25 cellular contexts compared by ENCODE assay signal in genomic region chr19:16518483-16519229, GRCh38. TPM values are rescaled to one million over a fixed set of nuclear protein-coding genes. Genes with fewer than 3 reads are reported as not detected.
DNase-seq lines count a peak whose midpoint lies in the region; ATAC-seq and TF ChIP-seq lines count a peak whose summit lies in the region.
"Had no signal": no experiment of that assay in that cellular context is flagged by ENCODE, and none has a peak within 500 bp of the region (broad histone marks: within the 10 kb centered on the region; RNA-seq: fewer than 3 reads in every experiment).

No MANE protein-coding gene starts in this region.

- H3K4me3 ChIP-seq in WERI-Rb-1 (ENCODE audit: low read depth, low read length) (no peak overlapping the region), GM23248 (no peak overlapping the region)
- H3K4me3 ChIP-seq: hepatocyte, tibial artery had no signal

- no peak overlapping the region for H3K27ac ChIP-seq in 22Rv1
- no peak overlapping the region for H3K27ac ChIP-seq in WERI-Rb-1
- H3K27ac ChIP-seq in GM23248 = no peak overlapping the region
- H3K27ac ChIP-seq: hepatocyte, tibial artery had no signal

- no peaks in the 10 kb centered on the region for H3K27me3 ChIP-seq in WERI-Rb-1 (ENCODE audit: insufficient read depth, low read depth, severe bottlenecking)
- H3K27me3 ChIP-seq in GM23248 (replicated peaks; ENCODE audit: insufficient read depth) = no peaks in the 10 kb centered on the region
- H3K27me3 ChIP-seq: hepatocyte, tibial artery had no signal

- WGBS in GM23248 (ENCODE audit: low coverage in 1 of 2, low lambda C conversion rate in 2 of 2, missing lambda C conversion rate in 2 of 2), 2 experiments = 91 to 92% methylated on average over 31 to 33 of the region's 33 CpGs

- H3K36me3 ChIP-seq in WERI-Rb-1 (peaks cover 77% of the 10 kb centered on the region), GM23248 (ENCODE audit: low read depth) (peaks cover 5% of the 10 kb centered on the region; the same call in 1 of the 2 replicates)

- H3K4me2 ChIP-seq in GM23248 (ENCODE audit: unreplicated experiment) = no peak overlapping the region
- H3K4me2 ChIP-seq: hepatocyte had no signal

- ATAC-seq in HG03457 (IDR thresholded peaks at IDR 0.05; ENCODE audit: unreplicated experiment) (no peak), left colon (no peak)
- ATAC-seq: effector memory CD8-positive, alpha-beta T cell; naive thymus-derived CD8-positive, alpha-beta T cell; stimulated activated memory B cell treated with anti-CD40 and anti-IgM and Interleukin-4, amounts not matched to agents 10 μg/mL and 1 μg/mL and 100 μg/mL, for 72 hours had no signal

- in situ Hi-C loops in GM23248 (cut with MboI) = no loop called here

- intact Hi-C loops in left colon (cut with DNase I, micrococcal nuclease) = no loop called here

- no peaks in the 10 kb centered on the region for H3K9me2 ChIP-seq in GM23248 (ENCODE audit: insufficient read depth)

- H3K9me3 ChIP-seq in WERI-Rb-1 (ENCODE audit: severe bottlenecking) (no peaks in the 10 kb centered on the region), GM23248 (ENCODE audit: low read depth) (no peaks in the 10 kb centered on the region)
- H3K9me3 ChIP-seq: tibial artery had no signal

- no peak overlapping the region for H2AFZ ChIP-seq in GM23248
- H2AFZ ChIP-seq: hepatocyte had no signal

- 0 out of 2 replicates have a peak, but pooled peaks cover under 1% of the 10 kb centered on the region for H3K79me2 ChIP-seq in GM23248 (ENCODE audit: insufficient read depth)
- H3K79me2 ChIP-seq: hepatocyte had no signal

- H3K4me1 ChIP-seq in GM23248 (ENCODE audit: insufficient read depth) = no peaks in the 10 kb centered on the region
- H3K4me1 ChIP-seq: tibial artery had no signal

- no peaks in the 10 kb centered on the region for H4K20me1 ChIP-seq in GM23248 (ENCODE audit: insufficient read depth)

- peak; percentile 23 for TF ChIP-seq CTCF in 22Rv1 (IDR thresholded peaks at IDR 0.05)
- TF ChIP-seq CTCF in GM12873 (IDR thresholded peaks at IDR 0.05; ENCODE audit: insufficient read depth, low read depth, low read length, missing control alignments) = peak; percentile 3
- peak; percentile 41 for TF ChIP-seq CTCF in WERI-Rb-1 (IDR thresholded peaks at IDR 0.05; ENCODE audit: low read depth, low read length)

- H3K9ac ChIP-seq in GM23248 = no peak overlapping the region

- H3F3A ChIP-seq in GM23248 (ENCODE audit: insufficient read depth) = peaks cover 7% of the 10 kb centered on the region; the same call in 1 of the 2 replicates

- DNase-seq in WERI-Rb-1 (no peak), islet precursor cell (peak; percentile 58), COLO829 (ENCODE audit: low spot score) (no peak), left colon (no peak), GM23248 (no peak)
- DNase-seq: activated B cell treated with CpG ODN at 0.5 μM for 24 hours; CD4-positive, alpha-beta memory T cell; central memory CD4-positive, alpha-beta T cell; effector memory CD8-positive, alpha-beta T cell; EL; mesenchymal stem cell; naive thymus-derived CD8-positive, alpha-beta T cell; NCI-H1105; NCI-H526 treated with DMSO at 0.1 percent for 48 hours; tibial artery had no signal

RNA-seq across cellular contexts. Expression of gene C19orf44, which starts 22.5 kb away (rescaled TPM):
- total RNA-seq in left colon = 1 to 10 TPM; 1.4 to 2.4 TPM
- 4.2 and 5.1 TPM in 2 replicates for total RNA-seq in GM23248 (2014; rRNA removed; shearing (Covaris generic))
- polyA plus RNA-seq in GM23248 (2016; fragmentation: Nextera tagmentation; extraction: Ambion mirVana) = 2.4 and 3.5 TPM in 2 replicates

RNA-seq across cellular contexts. Expression of gene CALR3, which starts 22.7 kb away (rescaled TPM):
- not detected for total RNA-seq in left colon
- total RNA-seq in GM23248 (2014; rRNA removed; shearing (Covaris generic)) = not detected in 2 replicates
- polyA plus RNA-seq in GM23248 (2016; fragmentation: Nextera tagmentation; extraction: Ambion mirVana) = not detected in 2 replicates
- total RNA-seq: activated B cell treated with CpG ODN at 0.5 μM for 24 hours; activated T-helper 1 cell treated with anti-CD3 and anti-CD28 coated beads, Interleukin-12 subunit alpha, Interleukin-12 subunit beta, Interleukin-2, Interleukin-4 antibody, amounts not matched to agents 30 ng/mL and 10 ng/mL and 1 ng/mL, durations not matched to agents 14 hours and 24 hours and 36 hours; CD4-positive, alpha-beta memory T cell; hepatocyte; kidney epithelial cell; naive thymus-derived CD8-positive, alpha-beta T cell; pulmonary artery endothelial cell had no signal
- polyA plus RNA-seq: adipose tissue; AG04450; CD4-positive, alpha-beta memory T cell; hepatocyte; naive thymus-derived CD8-positive, alpha-beta T cell had no signal

RNA-seq across cellular contexts. Expression of gene CHERP, which starts 23.6 kb away (rescaled TPM):
- 10 to 100 TPM; 32.1 to 41.5 TPM for total RNA-seq in left colon
- 1.4 and 2.9 TPM in 2 replicates for total RNA-seq in GM23248 (2014; rRNA removed; shearing (Covaris generic))
- polyA plus RNA-seq in GM23248 (2016; fragmentation: Nextera tagmentation; extraction: Ambion mirVana) = 16.8 and 20.5 TPM in 2 replicates

RNA-seq across cellular contexts. Expression of gene EPS15L1, which starts 46.9 kb away (rescaled TPM):
- total RNA-seq in left colon = 10 to 100 TPM; 33.4 to 41.1 TPM
- 3.1 and 9.0 TPM in 2 replicates for total RNA-seq in GM23248 (2014; rRNA removed; shearing (Covaris generic))
- 23.4 and 28.6 TPM in 2 replicates for polyA plus RNA-seq in GM23248 (2016; fragmentation: Nextera tagmentation; extraction: Ambion mirVana)

RNA-seq across cellular contexts. Expression of gene SLC35E1, which starts 53.6 kb away (rescaled TPM):
- 10 to 100 TPM; 35.8 to 37.7 TPM for total RNA-seq in left colon
- total RNA-seq in GM23248 (2014; rRNA removed; shearing (Covaris generic)) = 39.7 and 43.2 TPM in 2 replicates
- 35.7 and 38.8 TPM in 2 replicates for polyA plus RNA-seq in GM23248 (2016; fragmentation: Nextera tagmentation; extraction: Ambion mirVana)
